In genomic region chr10:7693194-7693593, GRCh38 we compare ENCODE assay signal across 1 cellular context. TPM values are rescaled to one million over a fixed set of nuclear protein-coding genes. Genes with fewer than 3 reads are reported as not detected.
"Had no signal": no experiment of that assay in that cellular context is flagged by ENCODE, and none has a peak within 500 bp of the region (broad histone marks: within the 10 kb centered on the region; RNA-seq: fewer than 3 reads in every experiment).

No MANE protein-coding gene starts in this region.

RNA-seq across cellular contexts. Expression of gene ITIH2, which starts 9.9 kb away (rescaled TPM):
- total RNA-seq: G401 had no signal
